9 cellular contexts compared by ENCODE assay signal in the genomic region with DNA sequence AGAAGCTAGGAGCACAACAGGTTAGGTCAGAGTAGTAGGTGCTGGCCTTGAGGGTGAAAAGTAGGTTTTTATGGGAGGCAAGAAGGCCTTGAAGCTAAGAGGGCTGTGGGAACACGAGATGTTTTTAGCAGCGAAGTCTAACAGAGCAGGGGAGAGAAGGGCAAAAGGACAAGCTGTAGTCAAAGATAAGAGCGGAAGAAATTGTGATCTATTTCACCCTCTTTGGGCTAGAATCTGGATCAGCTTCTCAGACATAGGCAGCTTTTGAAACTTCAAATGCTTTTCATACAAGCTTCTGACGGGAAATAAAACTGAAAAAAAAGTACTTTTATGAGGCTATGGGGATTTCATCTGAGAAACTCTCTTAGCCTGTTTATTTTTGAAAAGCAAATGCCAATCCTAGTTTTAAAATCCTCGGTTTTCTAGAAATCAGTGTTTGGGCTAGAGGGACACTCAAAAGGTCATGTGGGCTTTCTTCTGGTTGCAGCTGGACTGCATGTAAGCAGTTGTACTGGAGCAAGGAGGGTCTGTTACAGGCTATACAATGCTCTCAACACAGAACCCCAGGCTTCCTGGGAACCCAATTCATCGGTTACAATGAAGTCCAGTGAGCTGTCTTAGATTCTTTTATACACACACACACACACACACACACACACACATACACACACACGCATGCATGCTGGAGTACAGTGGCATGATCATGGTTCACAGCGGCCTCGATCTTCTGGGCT.
DNase-seq lines count a peak whose midpoint lies in the region.
"Had no signal": no experiment of that assay in that cellular context is flagged by ENCODE, and none has a peak within 500 bp of the region (broad histone marks: within the 10 kb centered on the region; RNA-seq: fewer than 3 reads in every experiment).

No MANE protein-coding gene starts in this region.

- H3K4me1 ChIP-seq in mucosa of rectum (ENCODE audit: control insufficient read depth in 2 of 2, insufficient read depth in 2 of 2, low read length in 2 of 2) = peaks cover 26 to 36% of the 10 kb centered on the region in 2 donors
- H3K4me1 ChIP-seq in thymus (ENCODE audit: control insufficient read depth, insufficient read depth, low read length) = peaks cover 56% of the 10 kb centered on the region

- H3K9me3 ChIP-seq in mucosa of rectum (ENCODE audit: control insufficient read depth in 2 of 2, low read length in 2 of 2) (no peaks in the 10 kb centered on the region), thymus (ENCODE audit: control insufficient read depth) (no peaks in the 10 kb centered on the region)

- H3K4me3 Mint-ChIP-seq in activated naive CD4-positive, alpha-beta T cell treated with anti-CD3 and anti-CD28 coated beads, Interleukin-2, amount 10 ng/mL, durations not matched to agents 7 days and 5 days = no peak overlapping the region

- no peaks in the 10 kb centered on the region for H3K9me3 Mint-ChIP-seq in activated naive CD4-positive, alpha-beta T cell treated with anti-CD3 and anti-CD28 coated beads, Interleukin-2, amount 10 ng/mL, durations not matched to agents 7 days and 5 days

- H3K27me3 Mint-ChIP-seq in activated naive CD4-positive, alpha-beta T cell treated with anti-CD3 and anti-CD28 coated beads, Interleukin-2, amount 10 ng/mL, durations not matched to agents 7 days and 5 days = peaks cover 6% of the 10 kb centered on the region

- peaks cover 92% of the 10 kb centered on the region for H3K4me1 Mint-ChIP-seq in activated naive CD4-positive, alpha-beta T cell treated with anti-CD3 and anti-CD28 coated beads, Interleukin-2, amount 10 ng/mL, durations not matched to agents 7 days and 5 days

- CTCF ChIA-PET in activated naive CD4-positive, alpha-beta T cell treated with anti-CD3 and anti-CD28 coated beads, Interleukin-2, amount 10 ng/mL, durations not matched to agents 7 days and 5 days (lab: Charles Lee) = interaction anchor here (0.9 to 7.5 kb wide), 4 partner anchors 8 to 33 kb away, joined by 3 to 63 read pairs (median 8); no protein-coding TSS in a partner anchor

- no peak overlapping the region for H3K9ac ChIP-seq in mucosa of rectum (ENCODE audit: low read depth in 1 of 2, low read length in 2 of 2)

- H3K27ac ChIP-seq in angular gyrus (ENCODE audit: low read depth, low read length) (peak overlapping the region; percentile 85), mucosa of rectum (ENCODE audit: low read depth in 2 of 2, low read length in 2 of 2) (peak overlapping the region; percentile 24 to 84), thymus (ENCODE audit: low read depth) (peak overlapping the region; percentile 20)
- H3K27ac ChIP-seq: RWPE1 had no signal

- DNase-seq in activated naive CD4-positive, alpha-beta T cell treated with anti-CD3 and anti-CD28 coated beads, Interleukin-2, amount 10 ng/mL, durations not matched to agents 7 days and 5 days = no peak
- no peak for DNase-seq in activated naive CD4-positive, alpha-beta T cell treated with anti-CD3 and anti-CD28 coated beads, Interleukin-2, amount 50 U/mL, for 16 hours
- no peak for DNase-seq in NCI-H1105 treated with DMSO at 0.1 percent for 48 hours (lab: John Stamatoyannopoulos, UW)
- no peak for DNase-seq in DMS153 (lab: John Stamatoyannopoulos, UW)
- no peak for DNase-seq in HuH-7 (ENCODE audit: low spot score)

- H3K4me3 ChIP-seq in mucosa of rectum (ENCODE audit: low read length in 2 of 2) (no peak overlapping the region), thymus (ENCODE audit: low read length) (no peak overlapping the region)

- H3K27me3 ChIP-seq in mucosa of rectum (ENCODE audit: control insufficient read depth in 2 of 2, insufficient read depth in 2 of 2, low read length in 2 of 2) (no peaks in the 10 kb centered on the region), thymus (ENCODE audit: control insufficient read depth, insufficient read depth) (no peaks in the 10 kb centered on the region)

- peaks cover 34% of the 10 kb centered on the region for H3K36me3 Mint-ChIP-seq in activated naive CD4-positive, alpha-beta T cell treated with anti-CD3 and anti-CD28 coated beads, Interleukin-2, amount 10 ng/mL, durations not matched to agents 7 days and 5 days

- peak overlapping the region; percentile 43 for H3K27ac Mint-ChIP-seq in activated naive CD4-positive, alpha-beta T cell treated with anti-CD3 and anti-CD28 coated beads, Interleukin-2, amount 10 ng/mL, durations not matched to agents 7 days and 5 days

- H3K36me3 ChIP-seq in mucosa of rectum (ENCODE audit: control insufficient read depth in 2 of 2, insufficient read depth in 2 of 2, low read length in 2 of 2) (peaks cover 12 to 17% of the 10 kb centered on the region in 2 donors), thymus (ENCODE audit: control insufficient read depth, insufficient read depth) (peaks cover 8% of the 10 kb centered on the region)

- 84% methylated on average over 9 of the region's 9 CpGs for WGBS in thymus

Comparison
In these comparisons a context has a peak if more than half of its experiments do, and no peak if none do; other contexts are left out.
1. H3K27ac ChIP-seq: peak in every context shown above with its lines; median percentile 85 in angular gyrus; 54 in mucosa of rectum; 20 in thymus.